Comparison of ENCODE assay signal across 1 cellular context in the genomic region with DNA sequence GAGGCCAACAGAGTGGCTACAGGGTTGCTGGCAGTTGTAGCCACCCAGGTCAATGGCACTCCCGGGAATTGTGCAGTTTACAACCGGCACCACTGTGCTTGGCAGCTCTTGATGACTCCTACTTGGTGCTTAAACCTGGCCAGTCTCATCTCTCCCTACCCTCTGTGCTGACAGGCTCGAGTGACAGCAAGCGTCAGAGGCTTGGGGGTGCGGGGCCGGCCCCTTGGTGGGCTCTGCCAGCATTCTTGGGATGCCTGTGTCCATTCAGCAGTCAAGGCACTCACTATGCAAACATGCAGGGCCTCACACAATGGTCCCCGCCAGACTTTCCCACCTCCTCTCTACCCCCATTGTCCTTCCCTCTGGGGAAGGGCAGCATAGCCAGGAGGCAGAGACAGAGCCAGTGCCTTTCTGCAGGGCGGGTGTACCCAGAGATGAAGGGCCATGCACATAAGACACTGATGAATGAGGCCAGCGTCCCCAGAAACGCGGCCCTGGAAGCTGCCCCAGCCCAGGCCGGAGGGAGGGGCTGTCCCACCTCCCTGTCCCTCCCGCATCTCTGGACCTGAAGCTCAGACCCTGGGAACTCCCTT.
TF ChIP-seq lines count a peak whose summit lies in the region.

No MANE protein-coding gene starts in this region.

TF ChIP-seq in A549, 52 proteins besides CTCF, POLR2A, EP300 and RAD21 (continued from another document):
- TF ChIP-seq, protein P1, sequence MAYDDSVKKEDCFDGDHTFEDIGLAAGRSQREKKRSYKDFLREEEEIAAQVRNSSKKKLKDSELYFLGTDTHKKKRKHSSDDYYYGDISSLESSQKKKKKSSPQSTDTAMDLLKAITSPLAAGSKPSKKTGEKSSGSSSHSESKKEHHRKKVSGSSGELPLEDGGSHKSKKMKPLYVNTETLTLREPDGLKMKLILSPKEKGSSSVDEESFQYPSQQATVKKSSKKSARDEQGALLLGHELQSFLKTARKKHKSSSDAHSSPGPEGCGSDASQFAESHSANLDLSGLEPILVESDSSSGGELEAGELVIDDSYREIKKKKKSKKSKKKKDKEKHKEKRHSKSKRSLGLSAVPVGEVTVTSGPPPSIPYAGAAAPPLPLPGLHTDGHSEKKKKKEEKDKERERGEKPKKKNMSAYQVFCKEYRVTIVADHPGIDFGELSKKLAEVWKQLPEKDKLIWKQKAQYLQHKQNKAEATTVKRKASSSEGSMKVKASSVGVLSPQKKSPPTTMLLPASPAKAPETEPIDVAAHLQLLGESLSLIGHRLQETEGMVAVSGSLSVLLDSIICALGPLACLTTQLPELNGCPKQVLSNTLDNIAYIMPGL (CRISPR knock-in tag; IDR thresholded peaks at IDR 0.05; ENCODE audit: borderline replicate concordance), result no peak
- TF ChIP-seq MAZ (IDR thresholded peaks at IDR 0.05; ENCODE audit: borderline replicate concordance, low read depth, low read length), result no peak
- TF ChIP-seq, protein P2, sequence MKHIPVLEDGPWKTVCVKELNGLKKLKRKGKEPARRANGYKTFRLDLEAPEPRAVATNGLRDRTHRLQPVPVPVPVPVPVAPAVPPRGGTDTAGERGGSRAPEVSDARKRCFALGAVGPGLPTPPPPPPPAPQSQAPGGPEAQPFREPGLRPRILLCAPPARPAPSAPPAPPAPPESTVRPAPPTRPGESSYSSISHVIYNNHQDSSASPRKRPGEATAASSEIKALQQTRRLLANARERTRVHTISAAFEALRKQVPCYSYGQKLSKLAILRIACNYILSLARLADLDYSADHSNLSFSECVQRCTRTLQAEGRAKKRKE (CRISPR knock-in tag; IDR thresholded peaks at IDR 0.05; ENCODE audit: low read depth), result no peak
- TF ChIP-seq, protein P3, sequence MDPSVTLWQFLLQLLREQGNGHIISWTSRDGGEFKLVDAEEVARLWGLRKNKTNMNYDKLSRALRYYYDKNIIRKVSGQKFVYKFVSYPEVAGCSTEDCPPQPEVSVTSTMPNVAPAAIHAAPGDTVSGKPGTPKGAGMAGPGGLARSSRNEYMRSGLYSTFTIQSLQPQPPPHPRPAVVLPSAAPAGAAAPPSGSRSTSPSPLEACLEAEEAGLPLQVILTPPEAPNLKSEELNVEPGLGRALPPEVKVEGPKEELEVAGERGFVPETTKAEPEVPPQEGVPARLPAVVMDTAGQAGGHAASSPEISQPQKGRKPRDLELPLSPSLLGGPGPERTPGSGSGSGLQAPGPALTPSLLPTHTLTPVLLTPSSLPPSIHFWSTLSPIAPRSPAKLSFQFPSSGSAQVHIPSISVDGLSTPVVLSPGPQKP (IDR thresholded peaks at IDR 0.05; ENCODE audit: low read depth, low read length), result no peak
- TF ChIP-seq MAFK (IDR thresholded peaks at IDR 0.05; ENCODE audit: partially characterized antibody), result no peak
- TF ChIP-seq RARB (CRISPR knock-in tag; IDR thresholded peaks at IDR 0.05), result no peak
- no peak for TF ChIP-seq CBX2 (IDR thresholded peaks at IDR 0.05; ENCODE audit: borderline replicate concordance, low read depth)
- no peak for TF ChIP-seq JUNB (IDR thresholded peaks at IDR 0.05)
- TF ChIP-seq ZFP36 (IDR thresholded peaks at IDR 0.05; ENCODE audit: borderline replicate concordance, partially characterized antibody), result no peak
- TF ChIP-seq, protein P4, sequence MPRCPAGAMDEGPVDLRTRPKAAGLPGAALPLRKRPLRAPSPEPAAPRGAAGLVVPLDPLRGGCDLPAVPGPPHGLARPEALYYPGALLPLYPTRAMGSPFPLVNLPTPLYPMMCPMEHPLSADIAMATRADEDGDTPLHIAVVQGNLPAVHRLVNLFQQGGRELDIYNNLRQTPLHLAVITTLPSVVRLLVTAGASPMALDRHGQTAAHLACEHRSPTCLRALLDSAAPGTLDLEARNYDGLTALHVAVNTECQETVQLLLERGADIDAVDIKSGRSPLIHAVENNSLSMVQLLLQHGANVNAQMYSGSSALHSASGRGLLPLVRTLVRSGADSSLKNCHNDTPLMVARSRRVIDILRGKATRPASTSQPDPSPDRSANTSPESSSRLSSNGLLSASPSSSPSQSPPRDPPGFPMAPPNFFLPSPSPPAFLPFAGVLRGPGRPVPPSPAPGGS (IDR thresholded peaks at IDR 0.05), result no peak
- no peak for TF ChIP-seq POLR2AphosphoS2 (conservative IDR thresholded peaks at IDR 0.05; ENCODE audit: low read length)
- peak; percentile 66; the same call in 1 of the 2 replicates for TF ChIP-seq GATA3 (IDR thresholded peaks at IDR 0.05; ENCODE audit: borderline replicate concordance)
- TF ChIP-seq, protein P5, sequence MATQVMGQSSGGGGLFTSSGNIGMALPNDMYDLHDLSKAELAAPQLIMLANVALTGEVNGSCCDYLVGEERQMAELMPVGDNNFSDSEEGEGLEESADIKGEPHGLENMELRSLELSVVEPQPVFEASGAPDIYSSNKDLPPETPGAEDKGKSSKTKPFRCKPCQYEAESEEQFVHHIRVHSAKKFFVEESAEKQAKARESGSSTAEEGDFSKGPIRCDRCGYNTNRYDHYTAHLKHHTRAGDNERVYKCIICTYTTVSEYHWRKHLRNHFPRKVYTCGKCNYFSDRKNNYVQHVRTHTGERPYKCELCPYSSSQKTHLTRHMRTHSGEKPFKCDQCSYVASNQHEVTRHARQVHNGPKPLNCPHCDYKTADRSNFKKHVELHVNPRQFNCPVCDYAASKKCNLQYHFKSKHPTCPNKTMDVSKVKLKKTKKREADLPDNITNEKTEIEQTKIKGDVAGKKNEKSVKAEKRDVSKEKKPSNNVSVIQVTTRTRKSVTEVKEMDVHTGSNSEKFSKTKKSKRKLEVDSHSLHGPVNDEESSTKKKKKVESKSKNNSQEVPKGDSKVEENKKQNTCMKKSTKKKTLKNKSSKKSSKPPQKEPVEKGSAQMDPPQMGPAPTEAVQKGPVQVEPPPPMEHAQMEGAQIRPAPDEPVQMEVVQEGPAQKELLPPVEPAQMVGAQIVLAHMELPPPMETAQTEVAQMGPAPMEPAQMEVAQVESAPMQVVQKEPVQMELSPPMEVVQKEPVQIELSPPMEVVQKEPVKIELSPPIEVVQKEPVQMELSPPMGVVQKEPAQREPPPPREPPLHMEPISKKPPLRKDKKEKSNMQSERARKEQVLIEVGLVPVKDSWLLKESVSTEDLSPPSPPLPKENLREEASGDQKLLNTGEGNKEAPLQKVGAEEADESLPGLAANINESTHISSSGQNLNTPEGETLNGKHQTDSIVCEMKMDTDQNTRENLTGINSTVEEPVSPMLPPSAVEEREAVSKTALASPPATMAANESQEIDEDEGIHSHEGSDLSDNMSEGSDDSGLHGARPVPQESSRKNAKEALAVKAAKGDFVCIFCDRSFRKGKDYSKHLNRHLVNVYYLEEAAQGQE (IDR thresholded peaks at IDR 0.05), result no peak
- TF ChIP-seq, protein P6, sequence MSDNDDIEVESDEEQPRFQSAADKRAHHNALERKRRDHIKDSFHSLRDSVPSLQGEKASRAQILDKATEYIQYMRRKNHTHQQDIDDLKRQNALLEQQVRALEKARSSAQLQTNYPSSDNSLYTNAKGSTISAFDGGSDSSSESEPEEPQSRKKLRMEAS (IDR thresholded peaks at IDR 0.05), result peak; percentile 72
- no peak for TF ChIP-seq SREBF2 (IDR thresholded peaks at IDR 0.05)
- no peak for TF ChIP-seq BHLHE40 (IDR thresholded peaks at IDR 0.05; ENCODE audit: low read depth, low read length)
- TF ChIP-seq HEYL (CRISPR knock-in tag; IDR thresholded peaks at IDR 0.05), result no peak
- TF ChIP-seq, protein P7, sequence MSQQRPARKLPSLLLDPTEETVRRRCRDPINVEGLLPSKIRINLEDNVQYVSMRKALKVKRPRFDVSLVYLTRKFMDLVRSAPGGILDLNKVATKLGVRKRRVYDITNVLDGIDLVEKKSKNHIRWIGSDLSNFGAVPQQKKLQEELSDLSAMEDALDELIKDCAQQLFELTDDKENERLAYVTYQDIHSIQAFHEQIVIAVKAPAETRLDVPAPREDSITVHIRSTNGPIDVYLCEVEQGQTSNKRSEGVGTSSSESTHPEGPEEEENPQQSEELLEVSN (IDR thresholded peaks at IDR 0.05; ENCODE audit: borderline replicate concordance, low read depth), result no peak; the same call in 1 of the 2 replicates
